Comparison of ENCODE assay signal across 8 cellular contexts in genomic region chr15:37099321-37100108, GRCh38. TPM values are rescaled to one million over a fixed set of nuclear protein-coding genes. Genes with fewer than 3 reads are reported as not detected.
DNase-seq lines count a peak whose midpoint lies in the region; ATAC-seq and TF ChIP-seq lines count a peak whose summit lies in the region.

No MANE protein-coding gene starts in this region.

- H3K36me3 ChIP-seq in BE2C (peaks cover 23% of the 10 kb centered on the region), Peyer's patch (no peaks in the 10 kb centered on the region)
- no peaks in the 10 kb centered on the region for H3K36me3 ChIP-seq in naive thymus-derived CD4-positive, alpha-beta T cell (ENCODE audit: control insufficient read depth in 2 of 3, insufficient read depth in 3 of 3, low read length in 3 of 3)

- H3K27me3 Mint-ChIP-seq in effector memory CD8-positive, alpha-beta T cell, result peaks cover 69 to 88% of the 10 kb centered on the region in 2 donors
- peaks cover 77 to 94% (median 88%) of the 10 kb centered on the region in 5 donors for H3K27me3 Mint-ChIP-seq in naive thymus-derived CD4-positive, alpha-beta T cell

- no peak for TF ChIP-seq CTCF in BE2C (IDR thresholded peaks at IDR 0.05; ENCODE audit: low read depth, low read length)
- TF ChIP-seq CTCF in Peyer's patch (IDR thresholded peaks at IDR 0.05), result no peak

- no peaks in the 10 kb centered on the region for H3K27me3 ChIP-seq in BE2C
- peaks cover 0 to 6% of the 10 kb centered on the region in 2 donors for H3K27me3 ChIP-seq in Peyer's patch
- peaks cover 3 to 20% of the 10 kb centered on the region in 2 donors for H3K27me3 ChIP-seq in naive thymus-derived CD4-positive, alpha-beta T cell (ENCODE audit: control insufficient read depth in 2 of 2, insufficient read depth in 2 of 2, low read length in 2 of 2)

- H3K36me3 Mint-ChIP-seq in effector memory CD8-positive, alpha-beta T cell (ENCODE audit: insufficient read depth), result peaks cover 29% of the 10 kb centered on the region
- H3K36me3 Mint-ChIP-seq in naive thymus-derived CD4-positive, alpha-beta T cell, result peaks cover 0 to 18% (median 10%) of the 10 kb centered on the region in 5 donors

- ATAC-seq in GM21390 (IDR thresholded peaks at IDR 0.05; ENCODE audit: unreplicated experiment) (peak; percentile 7), GM21367 (IDR thresholded peaks at IDR 0.05; ENCODE audit: unreplicated experiment) (no peak)
- peak; percentile 22 for ATAC-seq in effector memory CD8-positive, alpha-beta T cell (replicated peaks)
- no peak for ATAC-seq in naive thymus-derived CD4-positive, alpha-beta T cell

- peak; percentile 58 for DNase-seq in BE2C
- DNase-seq in Peyer's patch, result no peak
- no peak for DNase-seq in effector memory CD8-positive, alpha-beta T cell
- no peak for DNase-seq in naive thymus-derived CD4-positive, alpha-beta T cell
- no peak for DNase-seq in mesenteric fat pad (ENCODE audit: low spot score)
- DNase-seq in T-helper 9 cell, result no peak

- intact Hi-C loops in naive thymus-derived CD4-positive, alpha-beta T cell (cut with micrococcal nuclease), result loop anchor here in 1 of 2 donors (10.0 kb wide), 1 partner anchor 1585 kb away; no protein-coding TSS in a partner anchor

- peaks cover 3% of the 10 kb centered on the region for H3K4me1 ChIP-seq in BE2C
- H3K4me1 ChIP-seq in Peyer's patch, result peaks cover 0 to 6% (median 0%) of the 10 kb centered on the region in 4 donors
- peaks cover 5 to 27% of the 10 kb centered on the region in 2 donors for H3K4me1 ChIP-seq in naive thymus-derived CD4-positive, alpha-beta T cell (ENCODE audit: control insufficient read depth in 2 of 2, insufficient read depth in 2 of 2, low read length in 2 of 2)

- H3K27ac ChIP-seq in Peyer's patch, result peak overlapping the region; percentile 61 to 93 (median 74)
- no peak overlapping the region for H3K27ac ChIP-seq in naive thymus-derived CD4-positive, alpha-beta T cell (ENCODE audit: low read depth, low read length)

- H3K9me3 Mint-ChIP-seq in effector memory CD8-positive, alpha-beta T cell, result no peaks in the 10 kb centered on the region
- peaks cover 0 to 31% (median 19%) of the 10 kb centered on the region in 11 donors for H3K9me3 Mint-ChIP-seq in naive thymus-derived CD4-positive, alpha-beta T cell

- peak overlapping the region; percentile 64 to 88 for H3K27ac Mint-ChIP-seq in effector memory CD8-positive, alpha-beta T cell
- peak overlapping the region in 2 of 9 donors; percentile 72 to 85 for H3K27ac Mint-ChIP-seq in naive thymus-derived CD4-positive, alpha-beta T cell

- peaks cover 35 to 41% of the 10 kb centered on the region in 2 donors for H3K4me1 Mint-ChIP-seq in effector memory CD8-positive, alpha-beta T cell (ENCODE audit: low read depth in 2 of 2)
- peaks cover 32 to 69% (median 56%) of the 10 kb centered on the region in 7 donors for H3K4me1 Mint-ChIP-seq in naive thymus-derived CD4-positive, alpha-beta T cell

- peak overlapping the region; percentile 84 to 94 for H3K4me3 Mint-ChIP-seq in effector memory CD8-positive, alpha-beta T cell
- H3K4me3 Mint-ChIP-seq in naive thymus-derived CD4-positive, alpha-beta T cell, result peak overlapping the region; percentile 86 to 97 (median 93)

- H3K9me3 ChIP-seq in BE2C (no peaks in the 10 kb centered on the region), Peyer's patch (no peaks in the 10 kb centered on the region)
- peaks cover 0 to 5% (median 0%) of the 10 kb centered on the region in 3 experiments for H3K9me3 ChIP-seq in naive thymus-derived CD4-positive, alpha-beta T cell (ENCODE audit: control insufficient read depth in 2 of 3, low read length in 3 of 3)

- POLR2A ChIA-PET in naive thymus-derived CD4-positive, alpha-beta T cell (lab: Charles Lee), result no interaction called here

- no peak for TF ChIP-seq POLR2A in Peyer's patch (IDR thresholded peaks at IDR 0.05)

- CTCF ChIA-PET in naive thymus-derived CD4-positive, alpha-beta T cell (lab: Charles Lee), result no interaction called here

- peak overlapping the region; percentile 97 for H3K4me3 ChIP-seq in BE2C (ENCODE audit: low read depth, low read length)
- peak overlapping the region; percentile 44 to 79 (median 58) for H3K4me3 ChIP-seq in Peyer's patch
- H3K4me3 ChIP-seq in naive thymus-derived CD4-positive, alpha-beta T cell (ENCODE audit: low read length), result peak overlapping the region; percentile 53

RNA-seq across cellular contexts. Expression of gene MEIS2, which starts 0.8 kb away (rescaled TPM):
- 57.9 TPM for polyA plus RNA-seq in BE2C (2012; ENCODE audit: insufficient read depth, insufficient read length, low read depth)
- total RNA-seq in Peyer's patch (10 to 100 TPM in 3 of 4 donors, 1 to 10 TPM in 1; 7.5 to 40.4 (median 21.2) TPM), mesenteric fat pad (21.5 TPM)
- total RNA-seq in naive thymus-derived CD4-positive, alpha-beta T cell, result under 1 TPM in 2 of 5 experiments, not detected in 3; 0.07 to 0.71 TPM
- polyA plus RNA-seq in naive thymus-derived CD4-positive, alpha-beta T cell, result not detected

Comparison
In these comparisons a context has a peak if more than half of its experiments do, and no peak if none do; other contexts are left out.
1. ATAC-seq: peak in GM21390 (single experiment) and effector memory CD8-positive, alpha-beta T cell (single experiment); none in naive thymus-derived CD4-positive, alpha-beta T cell (single experiment) and GM21367 (single experiment).
2. RNA of gene MEIS2, which starts 0.8 kb away (total RNA-seq): 7.5 to 40.4 TPM in Peyer's patch and 21.5 TPM in mesenteric fat pad (single experiment); 0.07 to 0.71 TPM in naive thymus-derived CD4-positive, alpha-beta T cell; every median in the first group is over 4 times any median in the second.
3. Peak in every context shown above with its lines, with median percentiles within 50 percentile points of each other: H3K4me3 ChIP-seq.